ENCODE assay signal across 7 cellular contexts in the genomic region with DNA sequence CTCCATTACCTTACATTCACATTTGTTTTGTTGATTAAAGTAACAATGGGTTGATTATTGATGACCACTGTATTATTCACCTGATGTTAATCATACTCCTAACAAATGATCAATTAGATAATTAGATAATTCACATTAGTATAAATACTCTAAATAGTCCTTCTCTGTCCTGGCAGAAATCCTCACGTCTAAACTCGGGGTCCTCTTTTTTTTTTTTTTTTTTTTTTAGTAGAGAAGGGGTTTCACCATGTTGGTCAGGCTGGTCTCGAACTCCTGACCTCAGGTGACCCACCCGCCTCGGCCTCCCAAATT. TPM values are rescaled to one million over a fixed set of nuclear protein-coding genes. Genes with fewer than 3 reads are reported as not detected.
DNase-seq lines count a peak whose midpoint lies in the region; ATAC-seq and TF ChIP-seq lines count a peak whose summit lies in the region.
"Not testable (repeated sequence)": the region's sequence is repeated elsewhere in the genome, so short reads cannot be mapped to it uniquely, and the experiment has no call there.

No MANE protein-coding gene starts in this region.

- H3K23ac ChIP-seq in IMR-90 (ENCODE audit: low read depth, low read length) = not testable (repeated sequence)

- H3K56ac ChIP-seq in IMR-90 (ENCODE audit: extremely low read depth, insufficient read depth, low read length) = not testable (repeated sequence)

- H3K79me1 ChIP-seq in IMR-90 (ENCODE audit: low read depth in 1 of 2, low read length in 2 of 2) = peaks cover 13 to 30% of the 10 kb centered on the region in 2 experiments

- peaks cover 17% of the 10 kb centered on the region for H3K4me1 ChIP-seq in DOHH2 (ENCODE audit: control insufficient read depth, low read length)
- not testable (repeated sequence) for H3K4me1 ChIP-seq in IMR-90 (ENCODE audit: control insufficient read depth, insufficient read depth, low read length); mucosa of rectum (ENCODE audit: control insufficient read depth in 2 of 2, insufficient read depth in 2 of 2, low read length in 2 of 2)
- H3K4me1 ChIP-seq in heart right ventricle = peaks cover 0 to 19% (median 12%) of the 10 kb centered on the region in 9 donors
- peaks cover 13% of the 10 kb centered on the region for H3K4me1 ChIP-seq in skeletal muscle satellite cell (ENCODE audit: control insufficient read depth, insufficient read depth, low read length)

- H2AFZ ChIP-seq in IMR-90 (replicated peaks; ENCODE audit: low read length, poor library complexity) = peak overlapping the region; percentile 94

- TF ChIP-seq CTCF in DOHH2 (IDR thresholded peaks at IDR 0.05; ENCODE audit: low read depth, low read length, poor library complexity, severe bottlenecking); IMR-90 (conservative IDR thresholded peaks at IDR 0.05; ENCODE audit: low read depth, low read length); VCaP (conservative IDR thresholded peaks at IDR 0.05); choroid plexus epithelial cell (conservative IDR thresholded peaks at IDR 0.05; ENCODE audit: low read depth, low read length); heart right ventricle (IDR thresholded peaks at IDR 0.05): not testable (repeated sequence)

- not testable (repeated sequence) for H3F3A ChIP-seq in DOHH2 (ENCODE audit: control insufficient read depth, insufficient read depth)

- not testable (repeated sequence) for H2BK5ac ChIP-seq in IMR-90 (ENCODE audit: low read depth, low read length, poor library complexity, severe bottlenecking)

- in situ Hi-C loops in IMR-90 (cut with MboI; ENCODE audit: low sequenced_read_pairs) = not testable (repeated sequence)

- H3K9me1 ChIP-seq in IMR-90 (ENCODE audit: insufficient read depth, low read length) = not testable (repeated sequence)

- 0 out of 2 replicates have a peak overlapping the region, but pooled peaks have one; percentile 40 for H3K4ac ChIP-seq in IMR-90 (ENCODE audit: low read depth, low read length)

- not testable (repeated sequence) for DNase-seq in IMR-90; choroid plexus epithelial cell (ENCODE audit: low read depth); heart right ventricle

- not testable (repeated sequence) for H4K5ac ChIP-seq in IMR-90 (ENCODE audit: low read depth, low read length)

- peak overlapping the region; percentile 78 for H3K4me2 ChIP-seq in DOHH2 (ENCODE audit: low read length)
- peak overlapping the region; percentile 35; the same call in 1 of the 2 replicates for H3K4me2 ChIP-seq in IMR-90 (ENCODE audit: low read depth, low read length)
- peak overlapping the region; percentile 60 for H3K4me2 ChIP-seq in skeletal muscle satellite cell (ENCODE audit: low read length)

- H2BK15ac ChIP-seq in IMR-90 (ENCODE audit: low read depth, low read length) = not testable (repeated sequence)

- POLR2A ChIA-PET in IMR-90 (lab: Charles Lee; ENCODE audit: unreplicated experiment) = interaction anchor here (0.6 kb wide), 1 partner anchor 566 kb away, joined by 3 read pairs; no protein-coding TSS in a partner anchor

- H2BK20ac ChIP-seq in IMR-90 (ENCODE audit: low read depth, low read length) = not testable (repeated sequence)

- H3K4me3 ChIP-seq in DOHH2 (ENCODE audit: low read length) (peak overlapping the region; percentile 91), IMR-90 (ENCODE audit: insufficient read depth, low read depth, low read length) (peak overlapping the region; percentile 62), choroid plexus epithelial cell (ENCODE audit: low read depth, low read length) (peak overlapping the region; percentile 88), heart right ventricle (peak overlapping the region in 9 of 10 donors; percentile 44 to 97 (median 83)), mucosa of rectum (ENCODE audit: low read length in 2 of 2) (peak overlapping the region; percentile 80 to 89), skeletal muscle satellite cell (ENCODE audit: low read length) (peak overlapping the region; percentile 79)

- peak overlapping the region in 1 of 2 experiments; percentile 81; a peak in 3 of 4 replicates for H4K8ac ChIP-seq in IMR-90 (ENCODE audit: low read depth in 2 of 2, low read length in 2 of 2)

- not testable (repeated sequence) for H3K9me3 ChIP-seq in DOHH2 (ENCODE audit: control insufficient read depth, insufficient read depth, low read length); IMR-90 (ENCODE audit: control insufficient read depth, insufficient read depth, low read length); heart right ventricle; mucosa of rectum (ENCODE audit: control insufficient read depth in 2 of 2, low read length in 2 of 2); skeletal muscle satellite cell (replicated peaks; ENCODE audit: low read length)

- CTCF ChIA-PET in IMR-90 (lab: Yijun Ruan, JAX) = interaction anchor here (0.6 to 1.0 kb wide), 2 partner anchors 11 to 490 kb away, joined by 3 to 4 read pairs; no protein-coding TSS in a partner anchor

- 0% methylated on average over 2 of the region's 5 CpGs; no CpG with 5 or more reads in 1 of the 2 experiments for WGBS in IMR-90 (ENCODE audit: extremely low coverage in 2 of 2, insufficient read length in 1 of 2), 2 experiments
- WGBS in heart right ventricle, 2 donors = 16 to 19% methylated on average over 5 of the region's 5 CpGs

- not testable (repeated sequence) for TF ChIP-seq POLR2A in IMR-90 (IDR thresholded peaks at IDR 0.05; ENCODE audit: low read depth, low read length)

- not testable (repeated sequence) for ATAC-seq in IMR-90 (ENCODE audit: low read depth); heart right ventricle

- H3K18ac ChIP-seq in IMR-90 (ENCODE audit: low read depth, low read length) = not testable (repeated sequence)

- not testable (repeated sequence) for H3K9ac ChIP-seq in IMR-90 (ENCODE audit: low read depth, low read length); mucosa of rectum (ENCODE audit: low read depth in 1 of 2, low read length in 2 of 2)
- H3K9ac ChIP-seq in skeletal muscle satellite cell (ENCODE audit: low read depth, low read length) = peak overlapping the region; percentile 86

- not testable (repeated sequence) for BruUV-seq in IMR-90 (replicated peaks; lab: Mats Ljungman, UMichigan)

- H3K27me3 ChIP-seq in DOHH2 (ENCODE audit: control insufficient read depth, low read length); IMR-90 (ENCODE audit: control insufficient read depth, insufficient read depth, low read length); heart right ventricle; mucosa of rectum (ENCODE audit: control insufficient read depth in 2 of 2, insufficient read depth in 2 of 2, low read length in 2 of 2); skeletal muscle satellite cell (ENCODE audit: control insufficient read depth, insufficient read depth, low read length): not testable (repeated sequence)

- not testable (repeated sequence) for H2AK5ac ChIP-seq in IMR-90 (ENCODE audit: low read depth, low read length)

- not testable (repeated sequence) for TF ChIP-seq RAD21 in IMR-90 (IDR thresholded peaks at IDR 0.05; ENCODE audit: low read length)

- H3K14ac ChIP-seq in IMR-90 (replicated peaks; ENCODE audit: low read depth, low read length) = not testable (repeated sequence)

- H3K9me2 ChIP-seq in DOHH2 (replicated peaks; ENCODE audit: control insufficient read depth, low read length) = not testable (repeated sequence)

- not testable (repeated sequence) for H3K36me3 ChIP-seq in DOHH2 (ENCODE audit: control insufficient read depth, low read length); IMR-90 (ENCODE audit: control insufficient read depth, insufficient read depth, low read length); heart right ventricle; mucosa of rectum (ENCODE audit: control insufficient read depth in 2 of 2, insufficient read depth in 2 of 2, low read length in 2 of 2); skeletal muscle satellite cell (ENCODE audit: insufficient read depth, low read length)

- H2AK9ac ChIP-seq in IMR-90 (replicated peaks; ENCODE audit: low read depth, low read length, poor library complexity) = not testable (repeated sequence)

- H3K79me2 ChIP-seq in DOHH2 (ENCODE audit: control insufficient read depth, low read length) = peaks cover 13% of the 10 kb centered on the region

- not testable (repeated sequence) for H4K20me1 ChIP-seq in DOHH2 (ENCODE audit: control insufficient read depth, insufficient read depth, low read depth, low read length); IMR-90 (ENCODE audit: insufficient read depth, low read length)

- H3K27ac ChIP-seq in DOHH2 (ENCODE audit: low read depth, low read length) (peak overlapping the region; percentile 72; the same call in 1 of the 2 replicates), VCaP (peak overlapping the region; percentile 84), heart right ventricle (peak overlapping the region in 9 of 10 donors; percentile 78 to 97 (median 93))
- not testable (repeated sequence) for H3K27ac ChIP-seq in IMR-90 (ENCODE audit: insufficient read depth, low read length); mucosa of rectum (ENCODE audit: low read depth in 2 of 2, low read length in 2 of 2)

- H4K91ac ChIP-seq in IMR-90 (ENCODE audit: insufficient read depth, low read depth, low read length) = not testable (repeated sequence)

- intact Hi-C loops in IMR-90 (cut with micrococcal nuclease); heart right ventricle (cut with DNase I): not testable (repeated sequence)

- dilution Hi-C loops in IMR-90 (cut with HindIII; ENCODE audit: low sequenced_read_pairs, unreplicated experiment) = not testable (repeated sequence)

- not testable (repeated sequence) for H2BK120ac ChIP-seq in IMR-90 (ENCODE audit: low read depth, low read length)

RNA-seq across cellular contexts. Expression of gene CEP164, which starts 0.4 kb away (rescaled TPM):
- total RNA-seq in IMR-90 (2012; rRNA removed) = 23.6 and 26.9 TPM in 2 replicates
- 20.0 and 23.3 TPM in 2 replicates for polyA plus RNA-seq in IMR-90 (2012; rRNA removed)
- polyA plus RNA-seq in IMR-90 (2012; cell fraction: cytosol; rRNA removed) = 13.6 and 13.7 TPM in 2 replicates
- polyA plus RNA-seq in IMR-90 (2012; cell fraction: nucleus; rRNA removed; ENCODE audit: low replicate concordance) = 90.9 and 107 TPM in 2 replicates
- 1 to 10 TPM; 3.5 to 10.0 (median 6.6) TPM for total RNA-seq in heart right ventricle
- polyA plus RNA-seq in heart right ventricle = 10 to 100 TPM in 1 of 2 donors, 1 to 10 TPM in 1; 3.8 to 17.9 TPM
- total RNA-seq in skeletal muscle satellite cell (2012; rRNA removed) = 23.1 and 30.8 TPM in 2 replicates

RNA-seq across cellular contexts. Expression of gene BACE1, which starts 11.2 kb away (rescaled TPM):
- total RNA-seq in IMR-90 (2012; rRNA removed) (27.6 and 29.2 TPM in 2 replicates), heart right ventricle (10 to 100 TPM; 10.8 to 18.7 (median 15.1) TPM)
- polyA plus RNA-seq in IMR-90 (2012; rRNA removed) (42.4 and 50.6 TPM in 2 replicates), heart right ventricle (1 to 10 TPM; 4.6 to 7.8 TPM)
- 13.6 and 47.9 TPM in 2 replicates for polyA plus RNA-seq in IMR-90 (2012; cell fraction: cytosol; rRNA removed)
- 50.1 and 67.0 TPM in 2 replicates for polyA plus RNA-seq in IMR-90 (2012; cell fraction: nucleus; rRNA removed; ENCODE audit: low replicate concordance)
- total RNA-seq in skeletal muscle satellite cell (2012; rRNA removed) = 15.5 and 21.6 TPM in 2 replicates

RNA-seq across cellular contexts. Expression of gene BACE1-AS, which starts 36.1 kb away (rescaled TPM):
- total RNA-seq in IMR-90 (2012; rRNA removed) = 2.5 and 2.7 TPM in 2 replicates
- polyA plus RNA-seq in IMR-90 (2012; rRNA removed) = 2.4 and 2.9 TPM in 2 replicates
- 0.60 and 0.93 TPM in 2 replicates for polyA plus RNA-seq in IMR-90 (2012; cell fraction: cytosol; rRNA removed)
- 3.3 and 9.6 TPM in 2 replicates for polyA plus RNA-seq in IMR-90 (2012; cell fraction: nucleus; rRNA removed; ENCODE audit: low replicate concordance)
- total RNA-seq in heart right ventricle = 10 to 100 TPM in 8 of 10 donors, 1 to 10 TPM in 2; 8.5 to 16.9 (median 11.9) TPM
- 10 to 100 TPM in 1 of 2 donors, 1 to 10 TPM in 1; 3.9 to 20.0 TPM for polyA plus RNA-seq in heart right ventricle
- 1.7 and 2.0 TPM in 2 replicates for total RNA-seq in skeletal muscle satellite cell (2012; rRNA removed)
